ENCODE assay signal across 23 cellular contexts in the genomic region with DNA sequence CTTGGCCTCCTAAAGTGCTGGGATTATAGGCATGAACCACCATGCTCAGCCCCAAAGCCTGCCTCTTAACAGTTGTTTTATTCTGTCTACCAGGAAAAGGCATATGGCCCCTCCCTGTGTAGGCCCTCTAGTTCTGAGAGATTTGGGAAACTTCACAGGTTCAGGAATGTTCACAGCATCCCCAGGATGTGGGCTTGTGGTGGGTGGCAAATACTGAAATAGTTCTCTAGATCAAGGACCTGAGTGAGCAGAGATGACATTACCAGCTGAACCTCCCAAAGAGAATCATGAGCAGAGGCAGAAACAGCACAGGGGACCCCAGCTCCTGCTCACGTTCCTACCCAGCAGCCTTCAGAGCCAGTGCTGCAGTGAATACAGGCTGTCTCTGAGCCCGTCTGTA.
"Had no signal": no experiment of that assay in that cellular context is flagged by ENCODE, and none has a peak within 500 bp of the region (broad histone marks: within the 10 kb centered on the region; RNA-seq: fewer than 3 reads in every experiment).

No MANE protein-coding gene starts in this region.

- H3K27ac ChIP-seq: coronary artery, foreskin keratinocyte, suprapubic skin, tibial nerve, WERI-Rb-1 had no signal

- H3K9me3 Mint-ChIP-seq: activated naive CD4-positive, alpha-beta T cell treated with anti-CD3 and anti-CD28 coated beads for 36 hours; activated T-cell treated with anti-CD3 and anti-CD28 coated beads, Interleukin-2, amount 50 U/mL, for 4 hours; naive thymus-derived CD8-positive, alpha-beta T cell; stimulated activated naive CD8-positive, alpha-beta T cell treated with anti-CD3 and anti-CD28 coated beads, Interleukin-15, amount 100 ng/mL, for 72 hours; T-cell had no signal

- DNase-seq: activated CD4-positive, alpha-beta T cell treated with anti-CD3 and anti-CD28 coated beads for 1 hour; activated CD4-positive, alpha-beta T cell treated with anti-CD3 and anti-CD28 coated beads, Interleukin-2, amount 50 U/mL, for 4 hours; activated CD8-positive, alpha-beta memory T cell treated with anti-CD3 and anti-CD28 coated beads for 24 hours; activated CD8-positive, alpha-beta memory T cell treated with anti-CD3 and anti-CD28 coated beads, Interleukin-2, amount 50 U/mL, for 4 hours; activated effector memory CD4-positive, alpha-beta T cell treated with Interleukin-2 at 50 U/mL for 16 hours; activated naive CD4-positive, alpha-beta T cell treated with anti-CD3 and anti-CD28 coated beads for 36 hours; activated T-cell treated with anti-CD3 and anti-CD28 coated beads, Interleukin-2, amount 50 U/mL, for 4 hours; cerebellar nuclear complex; foreskin keratinocyte; kidney; naive thymus-derived CD8-positive, alpha-beta T cell; right cardiac atrium; stimulated activated CD4-positive, alpha-beta T cell treated with anti-CD3 and anti-CD28 coated beads, Interleukin-1b, Interleukin-23, amount 100 ng/mL, for 48 hours; stimulated activated naive CD8-positive, alpha-beta T cell treated with anti-CD3 and anti-CD28 coated beads, Interleukin-15, amount 100 ng/mL, for 72 hours; T-cell; WERI-Rb-1 had no signal

- H3K27me3 Mint-ChIP-seq: naive thymus-derived CD8-positive, alpha-beta T cell; progenitor cell of endocrine pancreas; stimulated activated naive CD8-positive, alpha-beta T cell treated with anti-CD3 and anti-CD28 coated beads, Interleukin-15, amount 100 ng/mL, for 72 hours; T-cell had no signal

- H3K9me3 ChIP-seq: suprapubic skin, tibial nerve had no signal

- H3K27ac Mint-ChIP-seq: activated naive CD4-positive, alpha-beta T cell treated with anti-CD3 and anti-CD28 coated beads for 36 hours; progenitor cell of endocrine pancreas had no signal

- H3K4me1 Mint-ChIP-seq: T-cell had no signal

- ATAC-seq: activated T-cell treated with anti-CD3 and anti-CD28 coated beads, Interleukin-2, amount 50 U/mL, for 4 hours; foreskin keratinocyte; left lobe of liver; naive thymus-derived CD8-positive, alpha-beta T cell; right cardiac atrium; stimulated activated naive CD8-positive, alpha-beta T cell treated with anti-CD3 and anti-CD28 coated beads, Interleukin-15, amount 100 ng/mL, for 72 hours; T-cell had no signal

- H3K27me3 ChIP-seq: foreskin keratinocyte, suprapubic skin, tibial nerve had no signal

- H3K4me3 Mint-ChIP-seq: activated naive CD4-positive, alpha-beta T cell treated with anti-CD3 and anti-CD28 coated beads for 36 hours; activated T-cell treated with anti-CD3 and anti-CD28 coated beads, Interleukin-2, amount 50 U/mL, for 4 hours; naive thymus-derived CD8-positive, alpha-beta T cell; stimulated activated naive CD8-positive, alpha-beta T cell treated with anti-CD3 and anti-CD28 coated beads, Interleukin-15, amount 100 ng/mL, for 72 hours; T-cell had no signal

- H3K4me3 ChIP-seq: coronary artery, lung, skin epidermis, suprapubic skin, tibial nerve had no signal
